ENCODE assay signal across 8 cellular contexts in the genomic region with DNA sequence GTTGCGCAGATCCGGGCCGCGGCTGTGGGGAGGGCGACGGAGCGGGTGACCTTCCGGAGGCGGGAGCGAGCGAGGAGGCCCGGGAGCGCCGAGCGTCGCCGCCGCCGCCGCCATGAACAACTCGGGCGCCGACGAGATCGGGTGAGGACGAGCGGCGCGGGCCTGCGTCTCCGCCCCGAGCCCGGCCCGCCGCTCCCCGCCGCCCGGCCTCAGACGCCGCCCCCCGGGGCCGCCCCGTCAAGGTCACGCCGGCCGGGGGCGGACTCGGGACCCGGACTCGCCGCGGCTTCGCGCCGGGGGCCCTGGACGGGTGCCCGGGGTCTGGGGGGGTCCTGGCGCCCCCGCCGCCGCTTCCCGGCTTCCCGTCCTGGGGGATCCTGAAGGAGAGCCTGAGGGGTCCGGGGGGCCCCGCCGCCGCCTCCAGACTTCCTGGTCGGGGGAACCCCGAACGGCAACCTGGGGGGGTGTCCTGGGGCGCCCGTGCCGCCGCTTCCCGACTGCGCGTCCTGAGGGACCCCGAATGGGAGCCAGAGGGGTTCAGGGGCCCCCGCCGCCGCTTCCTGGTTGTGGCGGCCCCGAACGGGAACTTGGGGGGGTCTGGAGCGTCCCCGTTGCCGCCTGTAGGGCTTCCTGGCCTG. TPM values are rescaled to one million over a fixed set of nuclear protein-coding genes. Genes with fewer than 3 reads are reported as not detected.
DNase-seq lines count a peak whose midpoint lies in the region; ATAC-seq and TF ChIP-seq lines count a peak whose summit lies in the region.

No MANE protein-coding gene starts in this region.

- H3K9me3 ChIP-seq in iPS-18c (ENCODE audit: control insufficient read depth, insufficient read depth, low read length): peaks cover 5% of the 10 kb centered on the region

- peaks cover 4% of the 10 kb centered on the region for H3K36me3 ChIP-seq in BJ (ENCODE audit: control insufficient read depth, insufficient read depth, low read length)

- no peak for TF ChIP-seq CTCF in BJ (IDR thresholded peaks at IDR 0.05; ENCODE audit: insufficient read depth, low read depth, low read length)

- peak overlapping the region; percentile 67 to 80 (median 74) for H3K27ac Mint-ChIP-seq in IgD-negative memory B cell

- peak; percentile 22 for ATAC-seq in GM21390 (IDR thresholded peaks at IDR 0.05; ENCODE audit: unreplicated experiment)

- H3K36me3 Mint-ChIP-seq in IgD-negative memory B cell: no peaks in the 10 kb centered on the region

- peaks cover 16 to 31% (median 22%) of the 10 kb centered on the region in 3 donors for H3K4me1 Mint-ChIP-seq in IgD-negative memory B cell

- H3K27me3 Mint-ChIP-seq in IgD-negative memory B cell: peaks cover 6% of the 10 kb centered on the region

- peak overlapping the region; percentile 70 to 88 (median 83) for H3K4me3 Mint-ChIP-seq in IgD-negative memory B cell

- CTCF ChIA-PET in BJ (lab: Yijun Ruan, JAX): interaction anchor here (0.6 kb wide), 1 partner anchor 37 kb away, joined by 3 read pairs; no protein-coding TSS in a partner anchor

- no peaks in the 10 kb centered on the region for H3K9me3 Mint-ChIP-seq in IgD-negative memory B cell

- DNase-seq in BJ (ENCODE audit: low read depth) (no peak), COLO829 (ENCODE audit: low spot score) (no peak), RKO (ENCODE audit: low spot score) (no peak)
- DNase-seq in activated naive CD4-positive, alpha-beta T cell treated with anti-CD3 and anti-CD28 coated beads, Interleukin-2, amount 50 U/mL, for 16 hours: peak; percentile 41
- peak in 2 of 3 experiments; percentile 36 to 39 for DNase-seq in stimulated activated CD4-positive, alpha-beta T cell treated with anti-CD3 and anti-CD28 coated beads, TNF-alpha, amount 100 ng/mL, for 4 hours (ENCODE audit: low read depth in 3 of 3)

- H3K4me3 ChIP-seq in BJ (ENCODE audit: low read depth, low read length) (peak overlapping the region; percentile 92), iPS-18c (ENCODE audit: insufficient read depth, low read depth, low read length) (peak overlapping the region; percentile 82)

- no peaks in the 10 kb centered on the region for H3K27me3 ChIP-seq in BJ (ENCODE audit: control insufficient read depth, insufficient read depth, low read length)

- POLR2A ChIA-PET in BJ (lab: Charles Lee): no interaction called here

RNA-seq across cellular contexts. Expression of gene DAZAP1, which starts 0.4 kb away (rescaled TPM):
- polyA plus RNA-seq in BJ (2011; rRNA removed): 38.3 and 48.9 TPM in 2 replicates
- polyA minus RNA-seq in BJ (2011; rRNA and poly(A)+ RNA removed): 18.8 and 19.6 TPM in 2 replicates
- 7.2 TPM for polyA plus RNA-seq in IgD-negative memory B cell

RNA-seq across cellular contexts. Expression of gene GAMT, which starts 6.4 kb away (rescaled TPM):
- polyA plus RNA-seq in BJ (2011; rRNA removed) (26.9 and 43.7 TPM in 2 replicates), IgD-negative memory B cell (14.3 TPM)
- polyA minus RNA-seq in BJ (2011; rRNA and poly(A)+ RNA removed): 17.9 and 31.2 TPM in 2 replicates

RNA-seq across cellular contexts. Expression of gene NDUFS7, which starts 24.1 kb away (rescaled TPM):
- polyA plus RNA-seq in BJ (2011; rRNA removed) (35.5 and 59.6 TPM in 2 replicates), IgD-negative memory B cell (233 TPM)
- polyA minus RNA-seq in BJ (2011; rRNA and poly(A)+ RNA removed): 12.9 and 20.4 TPM in 2 replicates

RNA-seq across cellular contexts. Expression of gene RPS15, which starts 30.4 kb away (rescaled TPM):
- polyA plus RNA-seq in BJ (2011; rRNA removed) (854 and 1,597 TPM in 2 replicates), IgD-negative memory B cell (3,226 TPM)
- 665 and 710 TPM in 2 replicates for polyA minus RNA-seq in BJ (2011; rRNA and poly(A)+ RNA removed)

RNA-seq across cellular contexts. Expression of gene APC2, which starts 42.1 kb away (rescaled TPM):
- polyA plus RNA-seq in BJ (2011; rRNA removed): 0.07 and 0.11 TPM in 2 replicates
- 0.36 and 0.43 TPM in 2 replicates for polyA minus RNA-seq in BJ (2011; rRNA and poly(A)+ RNA removed)
- 0.16 TPM for polyA plus RNA-seq in IgD-negative memory B cell

Comparison
In these comparisons a context has a peak if more than half of its experiments do, and no peak if none do; other contexts are left out.
1. DNase-seq: peak in activated naive CD4-positive, alpha-beta T cell treated with anti-CD3 and anti-CD28 coated beads, Interleukin-2, amount 50 U/mL, for 16 hours (single experiment) and stimulated activated CD4-positive, alpha-beta T cell treated with anti-CD3 and anti-CD28 coated beads, TNF-alpha, amount 100 ng/mL, for 4 hours (2 of 3); none in BJ (single experiment), COLO829 (single experiment) and RKO (single experiment).